In genomic region chr13:112750570-112750969, GRCh38 we compare ENCODE assay signal across 15 cellular contexts.
DNase-seq lines count a peak whose midpoint lies in the region; ATAC-seq and TF ChIP-seq lines count a peak whose summit lies in the region.
"Had no signal": no experiment of that assay in that cellular context is flagged by ENCODE, and none has a peak within 500 bp of the region (broad histone marks: within the 10 kb centered on the region; RNA-seq: fewer than 3 reads in every experiment).

No MANE protein-coding gene starts in this region.

- no peak overlapping the region for H3K4me3 ChIP-seq in dorsolateral prefrontal cortex
- H3K4me3 ChIP-seq in smooth muscle cell: no peak overlapping the region
- H3K4me3 ChIP-seq: BLaER1 had no signal

- no peaks in the 10 kb centered on the region for H3K9me3 ChIP-seq in smooth muscle cell (replicated peaks; ENCODE audit: low read depth)
- H3K9me3 ChIP-seq: BLaER1, Caco-2 had no signal

- H3K36me3 ChIP-seq in smooth muscle cell (ENCODE audit: low read depth): no peaks in the 10 kb centered on the region

- no peaks in the 10 kb centered on the region for H3K4me1 ChIP-seq in smooth muscle cell (ENCODE audit: low read depth)
- H3K4me1 ChIP-seq: Caco-2 had no signal

- TF ChIP-seq CTCF in WTC11 (IDR thresholded peaks at IDR 0.05): no peak
- TF ChIP-seq CTCF in dorsolateral prefrontal cortex (IDR thresholded peaks at IDR 0.05 in 54 of 56, conservative IDR thresholded peaks at IDR 0.05 in 2 of 56; ENCODE audit: low read depth in 1 of 56, partially characterized antibody in 56 of 56): no peak
- TF ChIP-seq CTCF in neural crest cell (conservative IDR thresholded peaks at IDR 0.05): no peak
- TF ChIP-seq CTCF in activated CD8-positive, alpha-beta T cell treated with anti-CD3 and anti-CD28 coated beads for 36 hours (IDR thresholded peaks at IDR 0.05): no peak
- TF ChIP-seq CTCF in smooth muscle cell (IDR thresholded peaks at IDR 0.05; ENCODE audit: borderline replicate concordance, insufficient read depth, poor library complexity, severe bottlenecking): no peak

- CTCF ChIA-PET in WTC11 (lab: Charles Lee): no interaction called here
- CTCF ChIA-PET in activated CD8-positive, alpha-beta T cell treated with anti-CD3 and anti-CD28 coated beads for 36 hours (lab: Charles Lee): interaction anchor here (0.8 kb wide), 1 partner anchor 13 kb away, joined by 3 read pairs; no protein-coding TSS in a partner anchor

- peaks cover 39% of the 10 kb centered on the region for H3K4me1 Mint-ChIP-seq in WTC11
- H3K4me1 Mint-ChIP-seq in neural crest cell: peaks cover 40% of the 10 kb centered on the region
- peaks cover 17% of the 10 kb centered on the region for H3K4me1 Mint-ChIP-seq in activated CD8-positive, alpha-beta T cell treated with anti-CD3 and anti-CD28 coated beads for 36 hours (ENCODE audit: low read depth)

- H3F3A ChIP-seq in smooth muscle cell (ENCODE audit: low read depth): no peaks in the 10 kb centered on the region

- H3K9ac ChIP-seq in smooth muscle cell (ENCODE audit: low read depth): no peak overlapping the region
- H3K9ac ChIP-seq: BLaER1 had no signal

- H3K4me2 ChIP-seq in smooth muscle cell: no peak overlapping the region
- H3K4me2 ChIP-seq: BLaER1 had no signal

- no peaks in the 10 kb centered on the region for H3K27me3 ChIP-seq in dorsolateral prefrontal cortex
- H3K27me3 ChIP-seq in smooth muscle cell (ENCODE audit: low read depth): no peaks in the 10 kb centered on the region
- H3K27me3 ChIP-seq: BLaER1 had no signal

- H2AFZ ChIP-seq in smooth muscle cell (ENCODE audit: low read depth): no peak overlapping the region

- H3K79me2 ChIP-seq in smooth muscle cell (ENCODE audit: low read depth): peaks cover 20% of the 10 kb centered on the region

- H4K20me1 ChIP-seq in smooth muscle cell (ENCODE audit: low read depth): peaks cover 22% of the 10 kb centered on the region

- DNase-seq in WTC11 (ENCODE audit: low spot score) (no peak), dorsolateral prefrontal cortex (no peak), neural crest cell (ENCODE audit: low read depth, low spot score) (no peak), substantia nigra (lab: John Stamatoyannopoulos, UW) (no peak), smooth muscle cell (lab: John Stamatoyannopoulos, UW; ENCODE audit: unreplicated experiment) (no peak)
- no peak for DNase-seq in activated CD8-positive, alpha-beta T cell treated with anti-CD3 and anti-CD28 coated beads for 36 hours
- DNase-seq: 8988T; AML-193; Caco-2; CD8-positive, alpha-beta memory T cell; DMS53; GF-D8; HCEC 1CT had no signal

- no peaks in the 10 kb centered on the region for H3K27me3 Mint-ChIP-seq in WTC11 (ENCODE audit: low read depth)
- no peaks in the 10 kb centered on the region for H3K27me3 Mint-ChIP-seq in neural crest cell (ENCODE audit: low read depth)
- H3K27me3 Mint-ChIP-seq in activated CD8-positive, alpha-beta T cell treated with anti-CD3 and anti-CD28 coated beads for 36 hours: no peaks in the 10 kb centered on the region
- H3K27me3 Mint-ChIP-seq: CD8-positive, alpha-beta memory T cell had no signal

- H3K9me3 Mint-ChIP-seq in WTC11 (no peaks in the 10 kb centered on the region), neural crest cell (no peaks in the 10 kb centered on the region)
- H3K9me3 Mint-ChIP-seq in activated CD8-positive, alpha-beta T cell treated with anti-CD3 and anti-CD28 coated beads for 36 hours: no peaks in the 10 kb centered on the region
- H3K9me3 Mint-ChIP-seq: CD8-positive, alpha-beta memory T cell had no signal

- peak overlapping the region in 57 of 59 donors; percentile 15 to 100 (median 81) for H3K27ac ChIP-seq in dorsolateral prefrontal cortex
- peak overlapping the region; percentile 77 for H3K27ac ChIP-seq in substantia nigra (ENCODE audit: low read depth, low read length, poor library complexity, severe bottlenecking)
- H3K27ac ChIP-seq in smooth muscle cell (ENCODE audit: low read depth): no peak overlapping the region
- H3K27ac ChIP-seq: BLaER1 had no signal

- H3K4me3 Mint-ChIP-seq in WTC11 (no peak overlapping the region), neural crest cell (peak overlapping the region; percentile 15)
- H3K4me3 Mint-ChIP-seq in activated CD8-positive, alpha-beta T cell treated with anti-CD3 and anti-CD28 coated beads for 36 hours: no peak overlapping the region

- intact Hi-C loops in dorsolateral prefrontal cortex (cut with DNase I): no loop called here
- intact Hi-C loops in activated CD8-positive, alpha-beta T cell treated with anti-CD3 and anti-CD28 coated beads for 36 hours (cut with micrococcal nuclease): no loop called here

- 98% methylated on average over 10 of the region's 10 CpGs for WGBS in smooth muscle cell (ENCODE audit: low lambda C conversion rate)

- POLR2A ChIA-PET in WTC11 (lab: Charles Lee): no interaction called here
- POLR2A ChIA-PET in activated CD8-positive, alpha-beta T cell treated with anti-CD3 and anti-CD28 coated beads for 36 hours (lab: Charles Lee): no interaction called here

- H3K36me3 Mint-ChIP-seq in WTC11 (no peaks in the 10 kb centered on the region), neural crest cell (ENCODE audit: low read depth) (peaks cover 3% of the 10 kb centered on the region)
- no peaks in the 10 kb centered on the region for H3K36me3 Mint-ChIP-seq in activated CD8-positive, alpha-beta T cell treated with anti-CD3 and anti-CD28 coated beads for 36 hours (ENCODE audit: low read depth)

- no peak for ATAC-seq in WTC11
- ATAC-seq in activated CD8-positive, alpha-beta T cell treated with anti-CD3 and anti-CD28 coated beads for 36 hours: no peak
- ATAC-seq in HG02763 (IDR thresholded peaks at IDR 0.05; ENCODE audit: unreplicated experiment): no peak

- H3K27ac Mint-ChIP-seq in WTC11 (peak overlapping the region; percentile 72; the same call in 1 of the 2 replicates), neural crest cell (ENCODE audit: unreplicated experiment) (no peak overlapping the region)
- H3K27ac Mint-ChIP-seq in activated CD8-positive, alpha-beta T cell treated with anti-CD3 and anti-CD28 coated beads for 36 hours: no peak overlapping the region
- H3K27ac Mint-ChIP-seq: CD8-positive, alpha-beta memory T cell had no signal

TF ChIP-seq in WTC11, 78 proteins besides CTCF, POLR2A, EP300 and RAD21:
- TF ChIP-seq ZNF396 (CRISPR knock-in tag; IDR thresholded peaks at IDR 0.05; ENCODE audit: borderline replicate concordance): no peak
- no peak for TF ChIP-seq KAT7 (CRISPR knock-in tag; IDR thresholded peaks at IDR 0.05; ENCODE audit: borderline replicate concordance)
- TF ChIP-seq ZNF232 (CRISPR knock-in tag; IDR thresholded peaks at IDR 0.05): no peak
- TF ChIP-seq, protein P1, sequence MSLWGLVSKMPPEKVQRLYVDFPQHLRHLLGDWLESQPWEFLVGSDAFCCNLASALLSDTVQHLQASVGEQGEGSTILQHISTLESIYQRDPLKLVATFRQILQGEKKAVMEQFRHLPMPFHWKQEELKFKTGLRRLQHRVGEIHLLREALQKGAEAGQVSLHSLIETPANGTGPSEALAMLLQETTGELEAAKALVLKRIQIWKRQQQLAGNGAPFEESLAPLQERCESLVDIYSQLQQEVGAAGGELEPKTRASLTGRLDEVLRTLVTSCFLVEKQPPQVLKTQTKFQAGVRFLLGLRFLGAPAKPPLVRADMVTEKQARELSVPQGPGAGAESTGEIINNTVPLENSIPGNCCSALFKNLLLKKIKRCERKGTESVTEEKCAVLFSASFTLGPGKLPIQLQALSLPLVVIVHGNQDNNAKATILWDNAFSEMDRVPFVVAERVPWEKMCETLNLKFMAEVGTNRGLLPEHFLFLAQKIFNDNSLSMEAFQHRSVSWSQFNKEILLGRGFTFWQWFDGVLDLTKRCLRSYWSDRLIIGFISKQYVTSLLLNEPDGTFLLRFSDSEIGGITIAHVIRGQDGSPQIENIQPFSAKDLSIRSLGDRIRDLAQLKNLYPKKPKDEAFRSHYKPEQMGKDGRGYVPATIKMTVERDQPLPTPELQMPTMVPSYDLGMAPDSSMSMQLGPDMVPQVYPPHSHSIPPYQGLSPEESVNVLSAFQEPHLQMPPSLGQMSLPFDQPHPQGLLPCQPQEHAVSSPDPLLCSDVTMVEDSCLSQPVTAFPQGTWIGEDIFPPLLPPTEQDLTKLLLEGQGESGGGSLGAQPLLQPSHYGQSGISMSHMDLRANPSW (CRISPR knock-in tag; conservative IDR thresholded peaks at IDR 0.05; ENCODE audit: low read depth): no peak
- no peak for TF ChIP-seq MLX (CRISPR knock-in tag; IDR thresholded peaks at IDR 0.05)
- TF ChIP-seq ZBTB21 (CRISPR knock-in tag; IDR thresholded peaks at IDR 0.05; ENCODE audit: borderline replicate concordance): no peak
